17 cellular contexts compared by ENCODE assay signal in the genomic region with DNA sequence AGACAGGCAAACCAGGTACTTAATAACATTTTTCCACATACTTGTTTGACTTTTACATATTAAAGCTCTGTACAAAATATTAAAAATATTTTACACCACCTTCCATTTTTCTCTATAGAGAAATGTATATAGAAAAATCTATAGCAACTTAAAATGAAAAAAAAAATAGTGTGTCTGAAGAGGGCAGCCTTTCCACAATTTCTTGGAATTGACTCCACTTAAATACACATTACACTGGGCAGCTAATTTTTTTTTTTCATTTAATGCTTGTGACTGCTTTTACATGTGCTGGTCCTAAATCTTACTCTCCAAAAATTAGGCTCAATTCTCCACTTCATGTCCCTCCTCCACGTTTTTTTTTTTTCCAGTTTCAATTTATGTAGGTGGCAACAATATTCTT.
DNase-seq lines count a peak whose midpoint lies in the region; ATAC-seq, FAIRE-seq and TF ChIP-seq lines count a peak whose summit lies in the region.
"Had no signal": no experiment of that assay in that cellular context is flagged by ENCODE, and none has a peak within 500 bp of the region (broad histone marks: within the 10 kb centered on the region; RNA-seq: fewer than 3 reads in every experiment).

No MANE protein-coding gene starts in this region.

- no peak overlapping the region for H3K4me2 ChIP-seq in GM23338

- H3K4me3 ChIP-seq in AG04449 (ENCODE audit: low read depth, low read length) (no peak overlapping the region), GM23338 (no peak overlapping the region)
- H3K4me3 ChIP-seq: coronary artery, SJSA1 had no signal

- H3K36me3 Mint-ChIP-seq in GM23338 (ENCODE audit: low read depth) = no peaks in the 10 kb centered on the region
- H3K36me3 Mint-ChIP-seq: activated naive CD8-positive, alpha-beta T cell treated with anti-CD3 and anti-CD28 coated beads for 36 hours had no signal

- no peaks in the 10 kb centered on the region for H3K4me1 ChIP-seq in GM23338 (ENCODE audit: insufficient read depth)
- H3K4me1 ChIP-seq: SJSA1 had no signal

- no peaks in the 10 kb centered on the region for H3K27me3 Mint-ChIP-seq in GM23338 (ENCODE audit: insufficient read depth, low read depth, poor library complexity)
- H3K27me3 Mint-ChIP-seq: activated naive CD8-positive, alpha-beta T cell treated with anti-CD3 and anti-CD28 coated beads for 36 hours had no signal

- H4K20me1 ChIP-seq in GM23338 (replicated peaks; ENCODE audit: insufficient read depth) = no peaks in the 10 kb centered on the region

- H3K4me3 Mint-ChIP-seq in GM23338 = no peak overlapping the region
- H3K4me3 Mint-ChIP-seq: activated naive CD8-positive, alpha-beta T cell treated with anti-CD3 and anti-CD28 coated beads for 36 hours had no signal

- no peaks in the 10 kb centered on the region for H3F3A ChIP-seq in GM23338 (replicated peaks; ENCODE audit: low read depth)

- no peaks in the 10 kb centered on the region for H3K79me2 ChIP-seq in GM23338 (replicated peaks; ENCODE audit: insufficient read depth)

- no peak overlapping the region for H3K27ac ChIP-seq in GM23338 (ENCODE audit: low read depth)
- H3K27ac ChIP-seq: coronary artery, SJSA1 had no signal

- POLR2A ChIA-PET in AG04449 (lab: Yijun Ruan, JAX) = no interaction called here

- H3K27me3 ChIP-seq in GM23338 (ENCODE audit: insufficient read depth) = no peaks in the 10 kb centered on the region
- H3K27me3 ChIP-seq: SJSA1 had no signal

- peaks cover 5% of the 10 kb centered on the region; the same call in 1 of the 3 replicates for H3K4me1 Mint-ChIP-seq in GM23338
- H3K4me1 Mint-ChIP-seq: activated naive CD8-positive, alpha-beta T cell treated with anti-CD3 and anti-CD28 coated beads for 36 hours had no signal

- TF ChIP-seq POLR2A in GM12892 (IDR thresholded peaks at IDR 0.05; ENCODE audit: low read depth, low read length) = no peak

- no peaks in the 10 kb centered on the region for H3K9me3 Mint-ChIP-seq in GM23338
- H3K9me3 Mint-ChIP-seq: activated naive CD8-positive, alpha-beta T cell treated with anti-CD3 and anti-CD28 coated beads for 36 hours had no signal

- ATAC-seq in HG03565 (IDR thresholded peaks at IDR 0.05; ENCODE audit: unreplicated experiment) = no peak
- no peak for ATAC-seq in GM23338
- ATAC-seq: right cardiac atrium; stimulated activated naive CD8-positive, alpha-beta T cell treated with anti-CD3 and anti-CD28 coated beads, Interleukin-15, Interleukin-2, amounts not matched to agents 100 U/mL and 50 U/mL, for 24 hours had no signal

- FAIRE-seq in TTC549 (lab: Jason Lieb, UNC) (peak; percentile 91), GM12892 (lab: Jason Lieb, UNC) (no peak)
- FAIRE-seq: frontal cortex, GM18507, H1, keratinocyte had no signal

- H3K27ac Mint-ChIP-seq in GM23338 = no peak overlapping the region
- H3K27ac Mint-ChIP-seq: activated naive CD8-positive, alpha-beta T cell treated with anti-CD3 and anti-CD28 coated beads for 36 hours had no signal

- H2AFZ ChIP-seq in GM23338 = no peak overlapping the region

- no peaks in the 10 kb centered on the region for H3K36me3 ChIP-seq in GM23338 (ENCODE audit: insufficient read depth)
- H3K36me3 ChIP-seq: SJSA1 had no signal

- no peak for DNase-seq in AG04449 (ENCODE audit: low read depth, low spot score)
- DNase-seq in Kasumi-1 (lab: John Stamatoyannopoulos, UW) = peak; percentile 18 to 25
- DNase-seq in iris pigment epithelial cell (ENCODE audit: low read depth) = peak; percentile 25
- DNase-seq in LoVo (ENCODE audit: low spot score) = no peak
- no peak for DNase-seq in GM23338 (ENCODE audit: low spot score)
- no peak for DNase-seq in GM12892 (ENCODE audit: insufficient read length)
- DNase-seq: activated naive CD8-positive, alpha-beta T cell treated with anti-CD3 and anti-CD28 coated beads for 36 hours; right cardiac atrium; stimulated activated naive CD8-positive, alpha-beta T cell treated with anti-CD3 and anti-CD28 coated beads, Interleukin-15, Interleukin-2, amounts not matched to agents 100 U/mL and 50 U/mL, for 24 hours had no signal

- CTCF ChIA-PET in AG04449 (lab: Yijun Ruan, JAX) = interaction anchor here (1.0 to 1.6 kb wide), 2 partner anchors 300 to 1124 kb away, joined by 3 read pairs; no protein-coding TSS in a partner anchor

- TF ChIP-seq CTCF in AG04449 (IDR thresholded peaks at IDR 0.05; ENCODE audit: insufficient read depth, low read length, missing control alignments) (peak; percentile 3), GM23338 (conservative IDR thresholded peaks at IDR 0.05; ENCODE audit: low read depth in 2 of 2) (no peak; a peak in 2 of 4 replicates)

- 0 out of 2 replicates have a peak, but pooled peaks cover 4% of the 10 kb centered on the region for H3K9me2 ChIP-seq in GM23338 (ENCODE audit: insufficient read depth)

TF ChIP-seq in GM23338, 12 proteins besides CTCF, POLR2A, EP300 and RAD21:
- TF ChIP-seq, protein P1, sequence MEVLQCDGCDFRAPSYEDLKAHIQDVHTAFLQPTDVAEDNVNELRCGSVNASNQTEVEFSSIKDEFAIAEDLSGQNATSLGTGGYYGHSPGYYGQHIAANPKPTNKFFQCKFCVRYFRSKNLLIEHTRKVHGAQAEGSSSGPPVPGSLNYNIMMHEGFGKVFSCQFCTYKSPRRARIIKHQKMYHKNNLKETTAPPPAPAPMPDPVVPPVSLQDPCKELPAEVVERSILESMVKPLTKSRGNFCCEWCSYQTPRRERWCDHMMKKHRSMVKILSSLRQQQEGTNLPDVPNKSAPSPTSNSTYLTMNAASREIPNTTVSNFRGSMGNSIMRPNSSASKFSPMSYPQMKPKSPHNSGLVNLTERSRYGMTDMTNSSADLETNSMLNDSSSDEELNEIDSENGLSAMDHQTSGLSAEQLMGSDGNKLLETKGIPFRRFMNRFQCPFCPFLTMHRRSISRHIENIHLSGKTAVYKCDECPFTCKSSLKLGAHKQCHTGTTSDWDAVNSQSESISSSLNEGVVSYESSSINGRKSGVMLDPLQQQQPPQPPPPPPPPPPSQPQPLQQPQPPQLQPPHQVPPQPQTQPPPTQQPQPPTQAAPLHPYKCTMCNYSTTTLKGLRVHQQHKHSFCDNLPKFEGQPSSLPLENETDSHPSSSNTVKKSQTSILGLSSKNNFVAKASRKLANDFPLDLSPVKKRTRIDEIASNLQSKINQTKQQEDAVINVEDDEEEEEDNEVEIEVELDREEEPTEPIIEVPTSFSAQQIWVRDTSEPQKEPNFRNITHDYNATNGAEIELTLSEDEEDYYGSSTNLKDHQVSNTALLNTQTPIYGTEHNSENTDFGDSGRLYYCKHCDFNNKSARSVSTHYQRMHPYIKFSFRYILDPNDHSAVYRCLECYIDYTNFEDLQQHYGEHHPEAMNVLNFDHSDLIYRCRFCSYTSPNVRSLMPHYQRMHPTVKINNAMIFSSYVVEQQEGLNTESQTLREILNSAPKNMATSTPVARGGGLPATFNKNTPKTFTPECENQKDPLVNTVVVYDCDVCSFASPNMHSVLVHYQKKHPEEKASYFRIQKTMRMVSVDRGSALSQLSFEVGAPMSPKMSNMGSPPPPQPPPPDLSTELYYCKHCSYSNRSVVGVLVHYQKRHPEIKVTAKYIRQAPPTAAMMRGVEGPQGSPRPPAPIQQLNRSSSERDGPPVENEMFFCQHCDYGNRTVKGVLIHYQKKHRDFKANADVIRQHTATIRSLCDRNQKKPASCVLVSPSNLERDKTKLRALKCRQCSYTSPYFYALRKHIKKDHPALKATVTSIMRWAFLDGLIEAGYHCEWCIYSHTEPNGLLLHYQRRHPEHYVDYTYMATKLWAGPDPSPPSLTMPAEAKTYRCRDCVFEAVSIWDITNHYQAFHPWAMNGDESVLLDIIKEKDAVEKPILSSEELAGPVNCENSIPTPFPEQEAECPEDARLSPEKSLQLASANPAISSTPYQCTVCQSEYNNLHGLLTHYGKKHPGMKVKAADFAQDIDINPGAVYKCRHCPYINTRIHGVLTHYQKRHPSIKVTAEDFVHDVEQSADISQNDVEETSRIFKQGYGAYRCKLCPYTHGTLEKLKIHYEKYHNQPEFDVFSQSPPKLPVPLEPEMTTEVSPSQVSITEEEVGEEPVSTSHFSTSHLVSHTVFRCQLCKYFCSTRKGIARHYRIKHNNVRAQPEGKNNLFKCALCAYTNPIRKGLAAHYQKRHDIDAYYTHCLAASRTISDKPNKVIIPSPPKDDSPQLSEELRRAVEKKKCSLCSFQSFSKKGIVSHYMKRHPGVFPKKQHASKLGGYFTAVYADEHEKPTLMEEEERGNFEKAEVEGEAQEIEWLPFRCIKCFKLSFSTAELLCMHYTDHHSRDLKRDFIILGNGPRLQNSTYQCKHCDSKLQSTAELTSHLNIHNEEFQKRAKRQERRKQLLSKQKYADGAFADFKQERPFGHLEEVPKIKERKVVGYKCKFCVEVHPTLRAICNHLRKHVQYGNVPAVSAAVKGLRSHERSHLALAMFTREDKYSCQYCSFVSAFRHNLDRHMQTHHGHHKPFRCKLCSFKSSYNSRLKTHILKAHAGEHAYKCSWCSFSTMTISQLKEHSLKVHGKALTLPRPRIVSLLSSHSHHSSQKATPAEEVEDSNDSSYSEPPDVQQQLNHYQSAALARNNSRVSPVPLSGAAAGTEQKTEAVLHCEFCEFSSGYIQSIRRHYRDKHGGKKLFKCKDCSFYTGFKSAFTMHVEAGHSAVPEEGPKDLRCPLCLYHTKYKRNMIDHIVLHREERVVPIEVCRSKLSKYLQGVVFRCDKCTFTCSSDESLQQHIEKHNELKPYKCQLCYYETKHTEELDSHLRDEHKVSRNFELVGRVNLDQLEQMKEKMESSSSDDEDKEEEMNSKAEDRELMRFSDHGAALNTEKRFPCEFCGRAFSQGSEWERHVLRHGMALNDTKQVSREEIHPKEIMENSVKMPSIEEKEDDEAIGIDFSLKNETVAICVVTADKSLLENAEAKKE (CRISPR knock-in tag; IDR thresholded peaks at IDR 0.05) = no peak
- TF ChIP-seq STAT1 (IDR thresholded peaks at IDR 0.05; ENCODE audit: unreplicated experiment) = no peak
- TF ChIP-seq, protein P2, sequence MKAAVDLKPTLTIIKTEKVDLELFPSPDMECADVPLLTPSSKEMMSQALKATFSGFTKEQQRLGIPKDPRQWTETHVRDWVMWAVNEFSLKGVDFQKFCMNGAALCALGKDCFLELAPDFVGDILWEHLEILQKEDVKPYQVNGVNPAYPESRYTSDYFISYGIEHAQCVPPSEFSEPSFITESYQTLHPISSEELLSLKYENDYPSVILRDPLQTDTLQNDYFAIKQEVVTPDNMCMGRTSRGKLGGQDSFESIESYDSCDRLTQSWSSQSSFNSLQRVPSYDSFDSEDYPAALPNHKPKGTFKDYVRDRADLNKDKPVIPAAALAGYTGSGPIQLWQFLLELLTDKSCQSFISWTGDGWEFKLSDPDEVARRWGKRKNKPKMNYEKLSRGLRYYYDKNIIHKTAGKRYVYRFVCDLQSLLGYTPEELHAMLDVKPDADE (IDR thresholded peaks at IDR 0.05) = no peak
- no peak for TF ChIP-seq JUNB (IDR thresholded peaks at IDR 0.05; ENCODE audit: unreplicated experiment)
- no peak for TF ChIP-seq ZNF114 (CRISPR knock-in tag; IDR thresholded peaks at IDR 0.05)
- no peak for TF ChIP-seq ZNF331 (CRISPR knock-in tag; IDR thresholded peaks at IDR 0.05; ENCODE audit: low read depth)
TF ChIP-seq in GM23338: peak in this region for 0.

Comparison
In these comparisons a context has a peak if more than half of its experiments do, and no peak if none do; other contexts are left out.
1. DNase-seq: peak in Kasumi-1 (2 of 2) and iris pigment epithelial cell (single experiment); none in AG04449 (single experiment), LoVo (single experiment), GM23338 (single experiment) and GM12892 (single experiment).